ENCODE assay signal across 19 cellular contexts in genomic region chr9:6467006-6467625, GRCh38. TPM values are rescaled to one million over a fixed set of nuclear protein-coding genes. Genes with fewer than 3 reads are reported as not detected.
DNase-seq lines count a peak whose midpoint lies in the region; FAIRE-seq and TF ChIP-seq lines count a peak whose summit lies in the region.
"Had no signal": no experiment of that assay in that cellular context is flagged by ENCODE, and none has a peak within 500 bp of the region (broad histone marks: within the 10 kb centered on the region; RNA-seq: fewer than 3 reads in every experiment).

No MANE protein-coding gene starts in this region.

- CTCF ChIA-PET in endothelial cell of umbilical vein (lab: Charles Lee) = interaction anchor here (0.7 to 1.6 kb wide), 6 partner anchors 11 to 413 kb away, joined by 3 read pairs; no protein-coding TSS in a partner anchor

- TF ChIP-seq CTCF in D721Med (IDR thresholded peaks at IDR 0.05; ENCODE audit: insufficient read depth, missing control alignments) (no peak), endothelial cell of umbilical vein (IDR thresholded peaks at IDR 0.05; ENCODE audit: extremely low read depth in 1 of 2, insufficient read depth in 1 of 2, low read depth in 1 of 2, low read length in 2 of 2) (no peak), osteocyte (IDR thresholded peaks at IDR 0.05) (no peak), type B pancreatic cell (conservative IDR thresholded peaks at IDR 0.05) (no peak)

- peaks cover 6 to 15% of the 10 kb centered on the region in 2 experiments for H3K36me3 ChIP-seq in endothelial cell of umbilical vein (ENCODE audit: control insufficient read depth in 2 of 2, extremely low read depth in 1 of 2, insufficient read depth in 2 of 2, low read length in 2 of 2)
- H3K36me3 ChIP-seq: neutrophil had no signal

- dilution Hi-C loops in endothelial cell of umbilical vein (cut with MboI; ENCODE audit: extremely low pct_ligation_motif_present, low sequenced_read_pairs) = no loop called here

- H3K4me2 ChIP-seq in endothelial cell of umbilical vein (ENCODE audit: insufficient read depth, low read length) = peak overlapping the region; percentile 6

- H4K20me1 ChIP-seq in endothelial cell of umbilical vein (replicated peaks; ENCODE audit: control insufficient read depth, extremely low read depth, insufficient read depth, low read length) = no peaks in the 10 kb centered on the region

- no peak for TF ChIP-seq POLR2A in endothelial cell of umbilical vein (IDR thresholded peaks at IDR 0.05; ENCODE audit: low read depth, low read length)

- no peaks in the 10 kb centered on the region for H3K27me3 ChIP-seq in endothelial cell of umbilical vein (ENCODE audit: control insufficient read depth in 2 of 2, insufficient read depth in 2 of 2, low read length in 2 of 2)
- H3K27me3 ChIP-seq: body of pancreas, neutrophil had no signal

- H3K4me1 Mint-ChIP-seq in osteocyte (ENCODE audit: unreplicated experiment) (peaks cover 41% of the 10 kb centered on the region), type B pancreatic cell (ENCODE audit: unreplicated experiment) (peaks cover 7% of the 10 kb centered on the region)

- H3K9me3 Mint-ChIP-seq in osteocyte (ENCODE audit: unreplicated experiment) (no peaks in the 10 kb centered on the region), type B pancreatic cell (no peaks in the 10 kb centered on the region)

- intact Hi-C loops in endothelial cell of umbilical vein (cut with micrococcal nuclease) = loop anchor here (1.0 to 5.0 kb wide), 3 partner anchors 14 to 99 kb away; partner anchors contain the start of gene UHRF2

- H3K4me3 ChIP-seq in endothelial cell of umbilical vein (replicated peaks in 1 of 3; ENCODE audit: insufficient read depth in 1 of 3, low read depth in 1 of 3, low read length in 3 of 3) = no peak overlapping the region
- H3K4me3 ChIP-seq: body of pancreas, mucosa of descending colon had no signal

- FAIRE-seq in D721Med (lab: Jason Lieb, UNC) = peak; percentile 11
- no peak for FAIRE-seq in endothelial cell of umbilical vein (lab: Jason Lieb, UNC)

- H3K27ac ChIP-seq in endothelial cell of umbilical vein (ENCODE audit: insufficient read depth, low read depth, low read length) = peak overlapping the region; percentile 64
- H3K27ac ChIP-seq: body of pancreas, neutrophil, VCaP had no signal

- TSS peak; percentile 86 for BruUV-seq in endothelial cell of umbilical vein (replicated peaks; lab: Mats Ljungman, UMichigan)

- no peak for DNase-seq in D721Med (ENCODE audit: insufficient read length, low spot score)
- peak; percentile 50 for DNase-seq in NCI-H1048 (lab: John Stamatoyannopoulos, UW)
- DNase-seq in endothelial cell of umbilical vein (ENCODE audit: low read depth, low spot score) = peak; percentile 20
- no peak for DNase-seq in osteocyte (ENCODE audit: extremely low spot score, unreplicated experiment)
- DNase-seq in stimulated activated naive CD4-positive, alpha-beta T cell treated with Interleukin-2 at 50 U/mL for 16 hours (lab: John Stamatoyannopoulos, UW) = no peak
- no peak for DNase-seq in NCI-H748 (lab: John Stamatoyannopoulos, UW; ENCODE audit: unreplicated experiment)
- DNase-seq in type B pancreatic cell (ENCODE audit: extremely low spot score, unreplicated experiment) = no peak
- no peak for DNase-seq in NCI-H345 treated with DMSO at 0.1 percent for 48 hours (lab: John Stamatoyannopoulos, UW; ENCODE audit: unreplicated experiment)
- DNase-seq: activated gamma-delta T cell treated with Interleukin-2 at 50 U/mL for 16 hours; body of pancreas; MM.1S; mucosa of descending colon; NCI-H187; NCI-H226; RPMI8226; stimulated activated CD4-positive, alpha-beta T cell treated with anti-CD3 and anti-CD28 coated beads, Interleukin-1b, Interleukin-23, amount 100 ng/mL, for 48 hours; T-helper 1 cell had no signal

- H3K27me3 Mint-ChIP-seq in osteocyte (ENCODE audit: unreplicated experiment) (no peaks in the 10 kb centered on the region), type B pancreatic cell (no peaks in the 10 kb centered on the region)

- peaks cover 90% of the 10 kb centered on the region for H3K79me2 ChIP-seq in endothelial cell of umbilical vein (ENCODE audit: control insufficient read depth, insufficient read depth, low read length)

- H3K36me3 Mint-ChIP-seq in osteocyte (ENCODE audit: unreplicated experiment) = peaks cover 14% of the 10 kb centered on the region
- peaks cover 19% of the 10 kb centered on the region for H3K36me3 Mint-ChIP-seq in type B pancreatic cell

- H3K4me1 ChIP-seq in endothelial cell of umbilical vein (ENCODE audit: control insufficient read depth, extremely low read depth, insufficient read depth, low read length) = peaks cover 8% of the 10 kb centered on the region

- no peak overlapping the region for H3K9ac ChIP-seq in endothelial cell of umbilical vein (replicated peaks; ENCODE audit: extremely low read depth, insufficient read depth, low read length)

- no peak overlapping the region for H2AFZ ChIP-seq in endothelial cell of umbilical vein (ENCODE audit: low read depth, low read length)

- H3K4me3 Mint-ChIP-seq in osteocyte (ENCODE audit: unreplicated experiment) (no peak overlapping the region), type B pancreatic cell (no peak overlapping the region)

- H3K27ac Mint-ChIP-seq in osteocyte (ENCODE audit: unreplicated experiment) (peak overlapping the region; percentile 3), type B pancreatic cell (no peak overlapping the region)

- H3K9me1 ChIP-seq in endothelial cell of umbilical vein (replicated peaks; ENCODE audit: control insufficient read depth, extremely low read depth, insufficient read depth, low read length) = no peaks in the 10 kb centered on the region

- POLR2A ChIA-PET in endothelial cell of umbilical vein (lab: Charles Lee) = no interaction called here

- H3K9me3 ChIP-seq in endothelial cell of umbilical vein (replicated peaks; ENCODE audit: control insufficient read depth, insufficient read depth, low read length) = no peaks in the 10 kb centered on the region
- H3K9me3 ChIP-seq: body of pancreas, mucosa of descending colon, neutrophil had no signal

TF ChIP-seq in endothelial cell of umbilical vein, 7 proteins besides CTCF, POLR2A, EP300 and RAD21:
- TF ChIP-seq JUN (IDR thresholded peaks at IDR 0.05; ENCODE audit: borderline replicate concordance, insufficient read depth, insufficient read length, low read depth) (peak; percentile 39), EZH2 (IDR thresholded peaks at IDR 0.05; ENCODE audit: borderline replicate concordance, low read depth, low read length, severe bottlenecking) (no peak), MAX (IDR thresholded peaks at IDR 0.05; ENCODE audit: insufficient read depth, insufficient read length) (no peak), POLR2AphosphoS5 (IDR thresholded peaks at IDR 0.05; ENCODE audit: insufficient read depth, low read depth, low read length) (no peak), FOS (IDR thresholded peaks at IDR 0.05; ENCODE audit: borderline replicate concordance, insufficient read depth, low read length) (no peak), MYC (IDR thresholded peaks at IDR 0.05; ENCODE audit: low read depth, low read length) (no peak), GATA2 (IDR thresholded peaks at IDR 0.05; ENCODE audit: insufficient read depth, insufficient read length, low read depth, low read length) (no peak)

RNA-seq across cellular contexts. Expression of gene UHRF2, which starts 54.1 kb away (rescaled TPM):
- total RNA-seq in endothelial cell of umbilical vein (101 and 106 TPM in 2 replicates), osteocyte (66.7 and 69.6 TPM in 2 replicates), type B pancreatic cell (ENCODE audit: low replicate concordance) (42.3 and 61.0 TPM in 2 replicates)
- 53.9 and 63.5 TPM in 2 replicates for polyA plus RNA-seq in endothelial cell of umbilical vein
- 35.5 and 38.6 TPM in 2 replicates for polyA plus RNA-seq in endothelial cell of umbilical vein (2011; cell fraction: cytosol; rRNA removed)
- polyA plus RNA-seq in endothelial cell of umbilical vein (2011; cell fraction: nucleus; rRNA removed) = 358 and 413 TPM in 2 replicates
- 71.1 and 83.1 TPM in 2 replicates for polyA plus RNA-seq in endothelial cell of umbilical vein (2012)
- polyA minus RNA-seq in endothelial cell of umbilical vein = 160 and 174 TPM in 2 replicates
- 30.6 TPM for polyA minus RNA-seq in endothelial cell of umbilical vein (2011; cell fraction: cytosol; rRNA and poly(A)+ RNA removed)
- polyA minus RNA-seq in endothelial cell of umbilical vein (2011; cell fraction: nucleus; rRNA and poly(A)+ RNA removed) = 399 and 492 TPM in 2 replicates

Comparison
In these comparisons a context has a peak if more than half of its experiments do, and no peak if none do; other contexts are left out.
1. DNase-seq: peak in NCI-H1048 (single experiment) and endothelial cell of umbilical vein (single experiment); none in D721Med (single experiment), osteocyte (single experiment), stimulated activated naive CD4-positive, alpha-beta T cell treated with Interleukin-2 at 50 U/mL for 16 hours (single experiment), NCI-H748 (single experiment), type B pancreatic cell (single experiment) and NCI-H345 treated with DMSO at 0.1 percent for 48 hours (single experiment).